In genomic region chr1:39639333-39640130, GRCh38 we compare ENCODE assay signal across 8 cellular contexts. TPM values are rescaled to one million over a fixed set of nuclear protein-coding genes. Genes with fewer than 3 reads are reported as not detected.
DNase-seq lines count a peak whose midpoint lies in the region; ATAC-seq and TF ChIP-seq lines count a peak whose summit lies in the region.

HEYL (minus strand) TSS chr1:39639643; CDS start chr1:39639625, 18 bp downstream.

- CTCF ChIA-PET in AG04450 (lab: Charles Lee), result interaction anchor here (1.0 to 1.2 kb wide), 2 partner anchors 33 kb away, joined by 3 read pairs; no protein-coding TSS in a partner anchor

- 6 to 11% (median 8%) methylated on average over 81 to 87 of the region's 88 CpGs for WGBS in psoas muscle, 3 donors
- 13% methylated on average over 88 of the region's 88 CpGs for WGBS in urinary bladder

- no peak within 1 kb of the TSS for H3K27ac ChIP-seq in AG04450 (ENCODE audit: low read depth, low read length)
- peak within 1 kb of the TSS; percentile 72 for H3K27ac ChIP-seq in psoas muscle
- H3K27ac ChIP-seq in urinary bladder (ENCODE audit: low read depth), result no peak within 1 kb of the TSS

- H3K4me3 ChIP-seq in AG04450 (ENCODE audit: low read depth, low read length) (peak within 1 kb of the TSS; percentile 32; the same call in 1 of the 2 replicates), psoas muscle (peak within 1 kb of the TSS; percentile 70), urinary bladder (ENCODE audit: low read depth, low read length) (peak within 1 kb of the TSS; percentile 58)

- TF ChIP-seq CTCF in AG04450 (IDR thresholded peaks at IDR 0.05; ENCODE audit: low read depth, low read length) (peak; percentile 41), psoas muscle (IDR thresholded peaks at IDR 0.05) (peak; percentile 45)

- ATAC-seq in HG02759 (IDR thresholded peaks at IDR 0.05; ENCODE audit: unreplicated experiment) (peak; percentile 53), Right ventricle myocardium superior (ENCODE audit: poor library complexity) (peak; percentile 92), psoas muscle (peak; percentile 78 to 82 (median 82))

- POLR2A ChIA-PET in AG04450 (lab: Yijun Ruan, JAX), result no interaction called here

- H3K27me3 ChIP-seq in AG04450 (ENCODE audit: control insufficient read depth, insufficient read depth, low read length) (peaks cover 8% of the 10 kb centered on the region), psoas muscle (ENCODE audit: insufficient read depth in 3 of 3, low read length in 2 of 3) (no peaks in the 10 kb centered on the region)

- H3K4me1 ChIP-seq in psoas muscle (peaks cover 14% of the 10 kb centered on the region), urinary bladder (ENCODE audit: insufficient read depth) (no peaks in the 10 kb centered on the region)

- intact Hi-C loops in Right ventricle myocardium superior (cut with DNase I), result no loop called here
- intact Hi-C loops in psoas muscle (cut with DNase I), result no loop called here

- no peaks in the 10 kb centered on the region for H3K36me3 ChIP-seq in psoas muscle (ENCODE audit: insufficient read depth in 1 of 2, low read depth in 1 of 2)
- H3K36me3 ChIP-seq in urinary bladder (ENCODE audit: insufficient read depth), result no peaks in the 10 kb centered on the region

- no peak for DNase-seq in AG04450 (ENCODE audit: low read depth, low spot score)
- peak; percentile 85 for DNase-seq in RPMI8226
- DNase-seq in activated effector memory CD4-positive, alpha-beta T cell treated with Interleukin-2 at 50 U/mL for 16 hours, result peak; percentile 54
- peak; percentile 89 for DNase-seq in Right ventricle myocardium superior
- DNase-seq in psoas muscle, result peak; percentile 79 to 87
- no peak for DNase-seq in NCI-H187 treated with DMSO at 0.1 percent for 48 hours (lab: John Stamatoyannopoulos, UW)

- H3K9me3 ChIP-seq in AG04450 (ENCODE audit: control insufficient read depth, insufficient read depth, low read length) (no peaks in the 10 kb centered on the region; the same call in 1 of the 2 replicates), psoas muscle (no peaks in the 10 kb centered on the region)

RNA-seq across cellular contexts. Expression of gene HEYL, which starts in this region (rescaled TPM):
- polyA plus RNA-seq in AG04450 (2011; rRNA removed), result 0.14 TPM in 2 replicates
- polyA minus RNA-seq in AG04450 (2011; rRNA and poly(A)+ RNA removed), result 0.17 and 0.18 TPM in 2 replicates
- total RNA-seq in Right ventricle myocardium superior, result 16.9 TPM
- 10 to 100 TPM in 1 of 4 donors, 1 to 10 TPM in 3; 4.1 to 10.0 (median 6.5) TPM for total RNA-seq in psoas muscle
- polyA plus RNA-seq in psoas muscle, result 1 to 10 TPM; 2.1 to 5.8 (median 3.2) TPM
- 7.9 TPM for total RNA-seq in urinary bladder
- 7.2 TPM for polyA plus RNA-seq in urinary bladder

Comparison
In these comparisons a context has a peak if more than half of its experiments do, and no peak if none do; other contexts are left out.
1. DNase-seq: peak in RPMI8226 (single experiment), activated effector memory CD4-positive, alpha-beta T cell treated with Interleukin-2 at 50 U/mL for 16 hours (single experiment), Right ventricle myocardium superior (single experiment) and psoas muscle (2 of 2); none in AG04450 (single experiment) and NCI-H187 treated with DMSO at 0.1 percent for 48 hours (single experiment).
2. Peak in every context shown above with its lines, with median percentiles within 50 percentile points of each other: H3K4me3 ChIP-seq and ATAC-seq.